ENCODE assay signal across 2 cellular contexts in the genomic region with DNA sequence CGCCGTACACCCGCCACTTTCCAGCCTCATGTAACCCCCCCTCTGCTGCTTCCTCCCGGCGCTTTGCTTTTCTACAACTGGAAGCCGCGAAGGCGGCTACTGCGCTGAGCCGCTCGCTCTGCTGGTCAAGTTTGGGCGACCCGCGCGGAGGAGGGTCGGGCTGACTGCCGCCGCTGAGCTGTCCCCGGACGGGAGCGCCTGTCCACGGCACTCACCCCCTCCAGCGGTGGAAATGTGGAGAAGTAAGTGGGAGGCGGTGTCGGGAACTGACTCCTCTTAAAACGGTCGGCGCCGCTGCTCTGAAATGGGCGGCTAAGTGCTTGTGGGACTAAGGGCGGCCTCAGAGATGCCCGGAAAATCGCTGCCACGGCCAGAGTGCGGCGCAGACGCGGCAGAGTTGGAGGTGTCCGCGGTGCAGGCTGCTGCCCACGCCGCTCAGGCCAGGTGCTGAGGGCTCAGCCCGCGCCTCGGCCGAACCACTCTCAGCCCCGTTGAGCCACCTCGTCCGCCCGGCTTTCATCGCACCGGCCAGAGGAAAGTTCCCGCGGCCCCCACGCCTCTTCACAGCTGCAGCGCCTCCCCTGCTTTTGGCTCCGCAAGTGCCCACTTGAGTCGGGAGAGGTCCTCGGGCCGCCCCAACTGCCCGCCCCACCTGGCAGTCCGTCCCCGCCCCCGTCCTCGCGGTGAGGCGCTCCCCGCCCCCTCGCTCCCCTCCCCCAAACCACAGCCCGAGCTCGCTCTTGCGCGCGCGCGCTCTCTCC.
A peak's percentile ranks its signal among the peaks of the same experiment; 100 is the strongest.
TF ChIP-seq lines count a peak whose summit lies in the region.

No MANE protein-coding gene starts in this region.

TF ChIP-seq in IMR-90, 13 proteins besides CTCF, POLR2A, EP300 and RAD21 (continued from another document):
- no peak for TF ChIP-seq CEBPB (IDR thresholded peaks at IDR 0.05; ENCODE audit: low read depth, low read length)
- no peak for TF ChIP-seq RFX5 (IDR thresholded peaks at IDR 0.05; ENCODE audit: low read depth, low read length)
- TF ChIP-seq MXI1 (IDR thresholded peaks at IDR 0.05; ENCODE audit: borderline replicate concordance, low read depth, low read length): no peak

TF ChIP-seq in WTC11, 78 proteins besides CTCF, POLR2A, EP300 and RAD21 (continues in another document):
- no peak; the same call in 1 of the 2 replicates for TF ChIP-seq MYBL2 (CRISPR knock-in tag; IDR thresholded peaks at IDR 0.05)
- TF ChIP-seq TEAD1 (CRISPR knock-in tag; IDR thresholded peaks at IDR 0.05): no peak
- no peak for TF ChIP-seq ZNF396 (CRISPR knock-in tag; IDR thresholded peaks at IDR 0.05; ENCODE audit: borderline replicate concordance)
- TF ChIP-seq, protein P1, sequence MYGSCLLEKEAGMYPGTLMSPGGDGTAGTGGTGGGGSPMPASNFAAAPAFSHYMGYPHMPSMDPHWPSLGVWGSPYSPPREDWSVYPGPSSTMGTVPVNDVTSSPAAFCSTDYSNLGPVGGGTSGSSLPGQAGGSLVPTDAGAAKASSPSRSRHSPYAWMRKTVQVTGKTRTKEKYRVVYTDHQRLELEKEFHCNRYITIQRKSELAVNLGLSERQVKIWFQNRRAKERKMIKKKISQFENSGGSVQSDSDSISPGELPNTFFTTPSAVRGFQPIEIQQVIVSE (CRISPR knock-in tag; IDR thresholded peaks at IDR 0.05; ENCODE audit: borderline replicate concordance): no peak
- TF ChIP-seq, protein P2, sequence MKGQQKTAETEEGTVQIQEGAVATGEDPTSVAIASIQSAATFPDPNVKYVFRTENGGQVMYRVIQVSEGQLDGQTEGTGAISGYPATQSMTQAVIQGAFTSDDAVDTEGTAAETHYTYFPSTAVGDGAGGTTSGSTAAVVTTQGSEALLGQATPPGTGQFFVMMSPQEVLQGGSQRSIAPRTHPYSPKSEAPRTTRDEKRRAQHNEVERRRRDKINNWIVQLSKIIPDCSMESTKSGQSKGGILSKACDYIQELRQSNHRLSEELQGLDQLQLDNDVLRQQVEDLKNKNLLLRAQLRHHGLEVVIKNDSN (CRISPR knock-in tag; IDR thresholded peaks at IDR 0.05): no peak
- no peak for TF ChIP-seq GTF2I (CRISPR knock-in tag; conservative IDR thresholded peaks at IDR 0.05)
- TF ChIP-seq, protein P3, sequence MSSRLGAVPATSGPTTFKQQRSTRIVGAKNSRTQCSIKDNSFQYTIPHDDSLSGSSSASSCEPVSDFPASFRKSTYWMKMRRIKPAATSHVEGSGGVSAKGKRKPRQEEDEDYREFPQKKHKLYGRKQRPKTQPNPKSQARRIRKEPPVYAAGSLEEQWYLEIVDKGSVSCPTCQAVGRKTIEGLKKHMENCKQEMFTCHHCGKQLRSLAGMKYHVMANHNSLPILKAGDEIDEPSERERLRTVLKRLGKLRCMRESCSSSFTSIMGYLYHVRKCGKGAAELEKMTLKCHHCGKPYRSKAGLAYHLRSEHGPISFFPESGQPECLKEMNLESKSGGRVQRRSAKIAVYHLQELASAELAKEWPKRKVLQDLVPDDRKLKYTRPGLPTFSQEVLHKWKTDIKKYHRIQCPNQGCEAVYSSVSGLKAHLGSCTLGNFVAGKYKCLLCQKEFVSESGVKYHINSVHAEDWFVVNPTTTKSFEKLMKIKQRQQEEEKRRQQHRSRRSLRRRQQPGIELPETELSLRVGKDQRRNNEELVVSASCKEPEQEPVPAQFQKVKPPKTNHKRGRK (CRISPR knock-in tag; IDR thresholded peaks at IDR 0.05; ENCODE audit: borderline replicate concordance): no peak
- TF ChIP-seq, protein P4, sequence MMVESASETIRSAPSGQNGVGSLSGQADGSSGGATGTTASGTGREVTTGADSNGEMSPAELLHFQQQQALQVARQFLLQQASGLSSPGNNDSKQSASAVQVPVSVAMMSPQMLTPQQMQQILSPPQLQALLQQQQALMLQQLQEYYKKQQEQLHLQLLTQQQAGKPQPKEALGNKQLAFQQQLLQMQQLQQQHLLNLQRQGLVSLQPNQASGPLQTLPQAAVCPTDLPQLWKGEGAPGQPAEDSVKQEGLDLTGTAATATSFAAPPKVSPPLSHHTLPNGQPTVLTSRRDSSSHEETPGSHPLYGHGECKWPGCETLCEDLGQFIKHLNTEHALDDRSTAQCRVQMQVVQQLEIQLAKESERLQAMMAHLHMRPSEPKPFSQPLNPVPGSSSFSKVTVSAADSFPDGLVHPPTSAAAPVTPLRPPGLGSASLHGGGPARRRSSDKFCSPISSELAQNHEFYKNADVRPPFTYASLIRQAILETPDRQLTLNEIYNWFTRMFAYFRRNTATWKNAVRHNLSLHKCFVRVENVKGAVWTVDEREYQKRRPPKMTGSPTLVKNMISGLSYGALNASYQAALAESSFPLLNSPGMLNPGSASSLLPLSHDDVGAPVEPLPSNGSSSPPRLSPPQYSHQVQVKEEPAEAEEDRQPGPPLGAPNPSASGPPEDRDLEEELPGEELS (CRISPR knock-in tag; IDR thresholded peaks at IDR 0.05): no peak
- TF ChIP-seq, protein P5, sequence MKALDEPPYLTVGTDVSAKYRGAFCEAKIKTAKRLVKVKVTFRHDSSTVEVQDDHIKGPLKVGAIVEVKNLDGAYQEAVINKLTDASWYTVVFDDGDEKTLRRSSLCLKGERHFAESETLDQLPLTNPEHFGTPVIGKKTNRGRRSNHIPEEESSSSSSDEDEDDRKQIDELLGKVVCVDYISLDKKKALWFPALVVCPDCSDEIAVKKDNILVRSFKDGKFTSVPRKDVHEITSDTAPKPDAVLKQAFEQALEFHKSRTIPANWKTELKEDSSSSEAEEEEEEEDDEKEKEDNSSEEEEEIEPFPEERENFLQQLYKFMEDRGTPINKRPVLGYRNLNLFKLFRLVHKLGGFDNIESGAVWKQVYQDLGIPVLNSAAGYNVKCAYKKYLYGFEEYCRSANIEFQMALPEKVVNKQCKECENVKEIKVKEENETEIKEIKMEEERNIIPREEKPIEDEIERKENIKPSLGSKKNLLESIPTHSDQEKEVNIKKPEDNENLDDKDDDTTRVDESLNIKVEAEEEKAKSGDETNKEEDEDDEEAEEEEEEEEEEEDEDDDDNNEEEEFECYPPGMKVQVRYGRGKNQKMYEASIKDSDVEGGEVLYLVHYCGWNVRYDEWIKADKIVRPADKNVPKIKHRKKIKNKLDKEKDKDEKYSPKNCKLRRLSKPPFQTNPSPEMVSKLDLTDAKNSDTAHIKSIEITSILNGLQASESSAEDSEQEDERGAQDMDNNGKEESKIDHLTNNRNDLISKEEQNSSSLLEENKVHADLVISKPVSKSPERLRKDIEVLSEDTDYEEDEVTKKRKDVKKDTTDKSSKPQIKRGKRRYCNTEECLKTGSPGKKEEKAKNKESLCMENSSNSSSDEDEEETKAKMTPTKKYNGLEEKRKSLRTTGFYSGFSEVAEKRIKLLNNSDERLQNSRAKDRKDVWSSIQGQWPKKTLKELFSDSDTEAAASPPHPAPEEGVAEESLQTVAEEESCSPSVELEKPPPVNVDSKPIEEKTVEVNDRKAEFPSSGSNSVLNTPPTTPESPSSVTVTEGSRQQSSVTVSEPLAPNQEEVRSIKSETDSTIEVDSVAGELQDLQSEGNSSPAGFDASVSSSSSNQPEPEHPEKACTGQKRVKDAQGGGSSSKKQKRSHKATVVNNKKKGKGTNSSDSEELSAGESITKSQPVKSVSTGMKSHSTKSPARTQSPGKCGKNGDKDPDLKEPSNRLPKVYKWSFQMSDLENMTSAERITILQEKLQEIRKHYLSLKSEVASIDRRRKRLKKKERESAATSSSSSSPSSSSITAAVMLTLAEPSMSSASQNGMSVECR (CRISPR knock-in tag; IDR thresholded peaks at IDR 0.05; ENCODE audit: borderline replicate concordance): no peak; the same call in 1 of the 2 replicates
- no peak for TF ChIP-seq ETV6 (CRISPR knock-in tag; IDR thresholded peaks at IDR 0.05)
- TF ChIP-seq, protein P6, sequence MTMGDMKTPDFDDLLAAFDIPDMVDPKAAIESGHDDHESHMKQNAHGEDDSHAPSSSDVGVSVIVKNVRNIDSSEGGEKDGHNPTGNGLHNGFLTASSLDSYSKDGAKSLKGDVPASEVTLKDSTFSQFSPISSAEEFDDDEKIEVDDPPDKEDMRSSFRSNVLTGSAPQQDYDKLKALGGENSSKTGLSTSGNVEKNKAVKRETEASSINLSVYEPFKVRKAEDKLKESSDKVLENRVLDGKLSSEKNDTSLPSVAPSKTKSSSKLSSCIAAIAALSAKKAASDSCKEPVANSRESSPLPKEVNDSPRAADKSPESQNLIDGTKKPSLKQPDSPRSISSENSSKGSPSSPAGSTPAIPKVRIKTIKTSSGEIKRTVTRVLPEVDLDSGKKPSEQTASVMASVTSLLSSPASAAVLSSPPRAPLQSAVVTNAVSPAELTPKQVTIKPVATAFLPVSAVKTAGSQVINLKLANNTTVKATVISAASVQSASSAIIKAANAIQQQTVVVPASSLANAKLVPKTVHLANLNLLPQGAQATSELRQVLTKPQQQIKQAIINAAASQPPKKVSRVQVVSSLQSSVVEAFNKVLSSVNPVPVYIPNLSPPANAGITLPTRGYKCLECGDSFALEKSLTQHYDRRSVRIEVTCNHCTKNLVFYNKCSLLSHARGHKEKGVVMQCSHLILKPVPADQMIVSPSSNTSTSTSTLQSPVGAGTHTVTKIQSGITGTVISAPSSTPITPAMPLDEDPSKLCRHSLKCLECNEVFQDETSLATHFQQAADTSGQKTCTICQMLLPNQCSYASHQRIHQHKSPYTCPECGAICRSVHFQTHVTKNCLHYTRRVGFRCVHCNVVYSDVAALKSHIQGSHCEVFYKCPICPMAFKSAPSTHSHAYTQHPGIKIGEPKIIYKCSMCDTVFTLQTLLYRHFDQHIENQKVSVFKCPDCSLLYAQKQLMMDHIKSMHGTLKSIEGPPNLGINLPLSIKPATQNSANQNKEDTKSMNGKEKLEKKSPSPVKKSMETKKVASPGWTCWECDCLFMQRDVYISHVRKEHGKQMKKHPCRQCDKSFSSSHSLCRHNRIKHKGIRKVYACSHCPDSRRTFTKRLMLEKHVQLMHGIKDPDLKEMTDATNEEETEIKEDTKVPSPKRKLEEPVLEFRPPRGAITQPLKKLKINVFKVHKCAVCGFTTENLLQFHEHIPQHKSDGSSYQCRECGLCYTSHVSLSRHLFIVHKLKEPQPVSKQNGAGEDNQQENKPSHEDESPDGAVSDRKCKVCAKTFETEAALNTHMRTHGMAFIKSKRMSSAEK (CRISPR knock-in tag; IDR thresholded peaks at IDR 0.05; ENCODE audit: borderline replicate concordance): no peak
- TF ChIP-seq SMAD3 (CRISPR knock-in tag; IDR thresholded peaks at IDR 0.05; ENCODE audit: borderline replicate concordance): no peak
- no peak for TF ChIP-seq NR1H2 (CRISPR knock-in tag; IDR thresholded peaks at IDR 0.05)
- TF ChIP-seq, protein P7, sequence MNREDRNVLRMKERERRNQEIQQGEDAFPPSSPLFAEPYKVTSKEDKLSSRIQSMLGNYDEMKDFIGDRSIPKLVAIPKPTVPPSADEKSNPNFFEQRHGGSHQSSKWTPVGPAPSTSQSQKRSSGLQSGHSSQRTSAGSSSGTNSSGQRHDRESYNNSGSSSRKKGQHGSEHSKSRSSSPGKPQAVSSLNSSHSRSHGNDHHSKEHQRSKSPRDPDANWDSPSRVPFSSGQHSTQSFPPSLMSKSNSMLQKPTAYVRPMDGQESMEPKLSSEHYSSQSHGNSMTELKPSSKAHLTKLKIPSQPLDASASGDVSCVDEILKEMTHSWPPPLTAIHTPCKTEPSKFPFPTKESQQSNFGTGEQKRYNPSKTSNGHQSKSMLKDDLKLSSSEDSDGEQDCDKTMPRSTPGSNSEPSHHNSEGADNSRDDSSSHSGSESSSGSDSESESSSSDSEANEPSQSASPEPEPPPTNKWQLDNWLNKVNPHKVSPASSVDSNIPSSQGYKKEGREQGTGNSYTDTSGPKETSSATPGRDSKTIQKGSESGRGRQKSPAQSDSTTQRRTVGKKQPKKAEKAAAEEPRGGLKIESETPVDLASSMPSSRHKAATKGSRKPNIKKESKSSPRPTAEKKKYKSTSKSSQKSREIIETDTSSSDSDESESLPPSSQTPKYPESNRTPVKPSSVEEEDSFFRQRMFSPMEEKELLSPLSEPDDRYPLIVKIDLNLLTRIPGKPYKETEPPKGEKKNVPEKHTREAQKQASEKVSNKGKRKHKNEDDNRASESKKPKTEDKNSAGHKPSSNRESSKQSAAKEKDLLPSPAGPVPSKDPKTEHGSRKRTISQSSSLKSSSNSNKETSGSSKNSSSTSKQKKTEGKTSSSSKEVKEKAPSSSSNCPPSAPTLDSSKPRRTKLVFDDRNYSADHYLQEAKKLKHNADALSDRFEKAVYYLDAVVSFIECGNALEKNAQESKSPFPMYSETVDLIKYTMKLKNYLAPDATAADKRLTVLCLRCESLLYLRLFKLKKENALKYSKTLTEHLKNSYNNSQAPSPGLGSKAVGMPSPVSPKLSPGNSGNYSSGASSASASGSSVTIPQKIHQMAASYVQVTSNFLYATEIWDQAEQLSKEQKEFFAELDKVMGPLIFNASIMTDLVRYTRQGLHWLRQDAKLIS (CRISPR knock-in tag; IDR thresholded peaks at IDR 0.05; ENCODE audit: borderline replicate concordance): peak; percentile 55; the same call in 1 of the 2 replicates
- TF ChIP-seq EMX1 (CRISPR knock-in tag; IDR thresholded peaks at IDR 0.05): no peak
- TF ChIP-seq ZNF232 (CRISPR knock-in tag; IDR thresholded peaks at IDR 0.05): no peak
- no peak for TF ChIP-seq ELF4 (CRISPR knock-in tag; IDR thresholded peaks at IDR 0.05; ENCODE audit: low read depth)
- TF ChIP-seq, protein P8, sequence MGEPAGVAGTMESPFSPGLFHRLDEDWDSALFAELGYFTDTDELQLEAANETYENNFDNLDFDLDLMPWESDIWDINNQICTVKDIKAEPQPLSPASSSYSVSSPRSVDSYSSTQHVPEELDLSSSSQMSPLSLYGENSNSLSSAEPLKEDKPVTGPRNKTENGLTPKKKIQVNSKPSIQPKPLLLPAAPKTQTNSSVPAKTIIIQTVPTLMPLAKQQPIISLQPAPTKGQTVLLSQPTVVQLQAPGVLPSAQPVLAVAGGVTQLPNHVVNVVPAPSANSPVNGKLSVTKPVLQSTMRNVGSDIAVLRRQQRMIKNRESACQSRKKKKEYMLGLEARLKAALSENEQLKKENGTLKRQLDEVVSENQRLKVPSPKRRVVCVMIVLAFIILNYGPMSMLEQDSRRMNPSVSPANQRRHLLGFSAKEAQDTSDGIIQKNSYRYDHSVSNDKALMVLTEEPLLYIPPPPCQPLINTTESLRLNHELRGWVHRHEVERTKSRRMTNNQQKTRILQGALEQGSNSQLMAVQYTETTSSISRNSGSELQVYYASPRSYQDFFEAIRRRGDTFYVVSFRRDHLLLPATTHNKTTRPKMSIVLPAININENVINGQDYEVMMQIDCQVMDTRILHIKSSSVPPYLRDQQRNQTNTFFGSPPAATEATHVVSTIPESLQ (CRISPR knock-in tag; IDR thresholded peaks at IDR 0.05): no peak
- TF ChIP-seq ZNF317 (CRISPR knock-in tag; IDR thresholded peaks at IDR 0.05; ENCODE audit: borderline replicate concordance, low read depth): no peak
- no peak for TF ChIP-seq TP53 (CRISPR knock-in tag; IDR thresholded peaks at IDR 0.05)
- TF ChIP-seq NR3C1 (CRISPR knock-in tag; conservative IDR thresholded peaks at IDR 0.05; ENCODE audit: low read depth): no peak
- TF ChIP-seq ZNF219 (CRISPR knock-in tag; IDR thresholded peaks at IDR 0.05; ENCODE audit: borderline replicate concordance): no peak
- TF ChIP-seq, protein P9, sequence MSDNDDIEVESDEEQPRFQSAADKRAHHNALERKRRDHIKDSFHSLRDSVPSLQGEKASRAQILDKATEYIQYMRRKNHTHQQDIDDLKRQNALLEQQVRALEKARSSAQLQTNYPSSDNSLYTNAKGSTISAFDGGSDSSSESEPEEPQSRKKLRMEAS (CRISPR knock-in tag; IDR thresholded peaks at IDR 0.05): no peak; the same call in none of the 2 replicates
- no peak for TF ChIP-seq OVOL2 (CRISPR knock-in tag; IDR thresholded peaks at IDR 0.05; ENCODE audit: borderline replicate concordance)
- TF ChIP-seq TEAD4 (CRISPR knock-in tag; IDR thresholded peaks at IDR 0.05): no peak
- TF ChIP-seq GABPB1 (CRISPR knock-in tag; IDR thresholded peaks at IDR 0.05): no peak
- TF ChIP-seq, protein P10, sequence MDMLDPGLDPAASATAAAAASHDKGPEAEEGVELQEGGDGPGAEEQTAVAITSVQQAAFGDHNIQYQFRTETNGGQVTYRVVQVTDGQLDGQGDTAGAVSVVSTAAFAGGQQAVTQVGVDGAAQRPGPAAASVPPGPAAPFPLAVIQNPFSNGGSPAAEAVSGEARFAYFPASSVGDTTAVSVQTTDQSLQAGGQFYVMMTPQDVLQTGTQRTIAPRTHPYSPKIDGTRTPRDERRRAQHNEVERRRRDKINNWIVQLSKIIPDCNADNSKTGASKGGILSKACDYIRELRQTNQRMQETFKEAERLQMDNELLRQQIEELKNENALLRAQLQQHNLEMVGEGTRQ (CRISPR knock-in tag; IDR thresholded peaks at IDR 0.05): no peak
- no peak for TF ChIP-seq GRHL2 (CRISPR knock-in tag; IDR thresholded peaks at IDR 0.05; ENCODE audit: insufficient replicate concordance, severe bottlenecking)
